Comparison of ENCODE assay signal across 18 cellular contexts in genomic region chr5:136114406-136115132, GRCh38. TPM values are rescaled to one million over a fixed set of nuclear protein-coding genes. Genes with fewer than 3 reads are reported as not detected.
DNase-seq lines count a peak whose midpoint lies in the region; ATAC-seq, FAIRE-seq and TF ChIP-seq lines count a peak whose summit lies in the region.
"Had no signal": no experiment of that assay in that cellular context is flagged by ENCODE, and none has a peak within 500 bp of the region (broad histone marks: within the 10 kb centered on the region; RNA-seq: fewer than 3 reads in every experiment).

No MANE protein-coding gene starts in this region.

- no peak overlapping the region for H4K5ac ChIP-seq in H1 (ENCODE audit: insufficient read length, low read depth, low read length)
- no peak overlapping the region for H4K5ac ChIP-seq in mesendoderm (ENCODE audit: low read length)

- H3K23ac ChIP-seq in H1 (ENCODE audit: insufficient read length) (no peak overlapping the region), mesendoderm (ENCODE audit: low read length) (no peak overlapping the region)

- no peak for TF ChIP-seq RAD21 in H1 (IDR thresholded peaks at IDR 0.05 in 1 of 2, conservative IDR thresholded peaks at IDR 0.05 in 1 of 2; ENCODE audit: low read depth in 2 of 2, low read length in 2 of 2)

- H3K79me1 ChIP-seq in H1 (ENCODE audit: low read depth, low read length): no peaks in the 10 kb centered on the region
- H3K79me1 ChIP-seq in mesendoderm (ENCODE audit: low read length): no peaks in the 10 kb centered on the region

- no peak overlapping the region for H3K4me2 ChIP-seq in H1 (ENCODE audit: insufficient read depth in 1 of 2, low read depth in 2 of 2, low read length in 2 of 2)
- no peak overlapping the region for H3K4me2 ChIP-seq in mesendoderm (ENCODE audit: low read length)
- H3K4me2 ChIP-seq: A549 had no signal

- no peaks in the 10 kb centered on the region for H3K36me3 ChIP-seq in bronchial epithelial cell (ENCODE audit: control insufficient read depth, insufficient read depth, low read length)
- H3K36me3 ChIP-seq in H1 (ENCODE audit: control insufficient read depth in 2 of 4, insufficient read depth in 4 of 4, low read length in 3 of 4): no peaks in the 10 kb centered on the region
- no peaks in the 10 kb centered on the region for H3K36me3 ChIP-seq in esophagus squamous epithelium
- no peaks in the 10 kb centered on the region for H3K36me3 ChIP-seq in mesendoderm (ENCODE audit: control insufficient read depth, insufficient read depth, low read length)
- H3K36me3 ChIP-seq in gastrocnemius medialis: no peaks in the 10 kb centered on the region
- H3K36me3 ChIP-seq: BE2C, HAP-1 had no signal

- H2BK5ac ChIP-seq in H1 (ENCODE audit: low read depth, low read length): no peak overlapping the region
- no peak overlapping the region for H2BK5ac ChIP-seq in mesendoderm (ENCODE audit: low read length)

- H4K91ac ChIP-seq in H1 (replicated peaks; ENCODE audit: insufficient read length, low read length): no peak overlapping the region

- H3K27me3 ChIP-seq in bronchial epithelial cell (ENCODE audit: control insufficient read depth, insufficient read depth, low read length): no peaks in the 10 kb centered on the region
- no peaks in the 10 kb centered on the region for H3K27me3 ChIP-seq in H1 (replicated peaks in 1 of 4; ENCODE audit: control insufficient read depth in 3 of 4, extremely low read depth in 1 of 4, insufficient read depth in 3 of 4, low read length in 3 of 4)
- no peaks in the 10 kb centered on the region for H3K27me3 ChIP-seq in esophagus squamous epithelium
- no peaks in the 10 kb centered on the region for H3K27me3 ChIP-seq in mesendoderm (ENCODE audit: insufficient read depth, low read length, poor library complexity)
- H3K27me3 ChIP-seq in gastrocnemius medialis: no peaks in the 10 kb centered on the region

- H3K9me3 ChIP-seq in H1 (ENCODE audit: insufficient read depth in 2 of 2, low read depth in 1 of 2, low read length in 1 of 2) (no peaks in the 10 kb centered on the region), esophagus squamous epithelium (no peaks in the 10 kb centered on the region), gastrocnemius medialis (no peaks in the 10 kb centered on the region)
- H3K9me3 ChIP-seq: A549, BE2C, HAP-1 had no signal

- no peak overlapping the region for H2AK5ac ChIP-seq in H1 (ENCODE audit: low read depth, low read length)
- H2AK5ac ChIP-seq in mesendoderm (ENCODE audit: low read length): no peak overlapping the region

- no peak overlapping the region for H3K9ac ChIP-seq in H1 (replicated peaks in 1 of 4; ENCODE audit: extremely low read depth in 1 of 4, low read depth in 3 of 4, low read length in 3 of 4)
- no peak overlapping the region for H3K9ac ChIP-seq in mesendoderm (ENCODE audit: low read length)

- H3K14ac ChIP-seq in H1 (ENCODE audit: insufficient read length): no peak overlapping the region

- POLR2A ChIA-PET in H1 (lab: Charles Lee; ENCODE audit: partially characterized antibody) (interaction anchor here (0.6 kb wide), 1 partner anchor 18 kb away, joined by 3 read pairs; no protein-coding TSS in a partner anchor), HEK293T (lab: Yijun Ruan, JAX) (interaction anchor here (2.1 kb wide), 1 partner anchor 17 kb away, joined by 6 read pairs; the partner anchor contains the start of gene SMAD5)

- no peak overlapping the region for H2BK120ac ChIP-seq in H1 (replicated peaks; ENCODE audit: low read depth, low read length)
- H2BK120ac ChIP-seq in mesendoderm (ENCODE audit: low read depth, low read length): no peak overlapping the region

- TF ChIP-seq POLR2A in H1 (IDR thresholded peaks at IDR 0.05; ENCODE audit: control extremely low read depth in 1 of 2, low read depth in 2 of 2, low read length in 2 of 2) (no peak), esophagus squamous epithelium (IDR thresholded peaks at IDR 0.05) (no peak), gastrocnemius medialis (IDR thresholded peaks at IDR 0.05) (no peak)

- in situ Hi-C loops in gastrocnemius medialis (cut with MboI; ENCODE audit: low sequenced_read_pairs in 4 of 4): no loop called here

- peak overlapping the region; percentile 7 for H2AFZ ChIP-seq in H1 (ENCODE audit: low read length)

- CTCF ChIA-PET in H1 (lab: Charles Lee; ENCODE audit: partially characterized antibody) (interaction anchor here (0.9 to 1.1 kb wide), 4 partner anchors 8 to 33 kb away, joined by 3 read pairs; no protein-coding TSS in a partner anchor), HEK293T (lab: Yijun Ruan, JAX) (interaction anchor here (1.1 kb wide), 1 partner anchor 9 kb away, joined by 3 read pairs; no protein-coding TSS in a partner anchor)

- TF ChIP-seq CTCF in bronchial epithelial cell (IDR thresholded peaks at IDR 0.05; ENCODE audit: insufficient read depth, low read length, severe bottlenecking) (no peak), H1 (IDR thresholded peaks at IDR 0.05; ENCODE audit: control extremely low read depth in 1 of 3, insufficient read depth in 1 of 3, low read depth in 1 of 3, low read length in 3 of 3) (no peak), esophagus squamous epithelium (IDR thresholded peaks at IDR 0.05) (no peak), gastrocnemius medialis (IDR thresholded peaks at IDR 0.05 in 4 of 5, conservative IDR thresholded peaks at IDR 0.05 in 1 of 5) (no peak)

- H3K4me1 ChIP-seq in H1 (replicated peaks in 1 of 4; ENCODE audit: control insufficient read depth in 3 of 4, insufficient read depth in 4 of 4, low read length in 3 of 4): no peaks in the 10 kb centered on the region
- peaks cover 0 to 46% (median 9%) of the 10 kb centered on the region in 3 donors for H3K4me1 ChIP-seq in esophagus squamous epithelium
- peaks cover 7% of the 10 kb centered on the region for H3K4me1 ChIP-seq in mesendoderm (ENCODE audit: control insufficient read depth, low read depth, low read length)
- no peaks in the 10 kb centered on the region for H3K4me1 ChIP-seq in gastrocnemius medialis
- H3K4me1 ChIP-seq: A549, BE2C, HAP-1 had no signal

- H3K56ac ChIP-seq in H1 (replicated peaks; ENCODE audit: insufficient read length, low read depth, low read length) (no peak overlapping the region), mesendoderm (ENCODE audit: low read length) (peak overlapping the region; percentile 27)

- ATAC-seq in gastrocnemius medialis: no peak
- ATAC-seq: A549 had no signal

- FAIRE-seq in bronchial epithelial cell (lab: Jason Lieb, UNC) (no peak), H1 (lab: Jason Lieb, UNC) (no peak)
- FAIRE-seq: A549, GM12892 had no signal

- no peaks in the 10 kb centered on the region for H3K23me2 ChIP-seq in H1 (ENCODE audit: low read depth, low read length)

- no peaks in the 10 kb centered on the region for H4K20me1 ChIP-seq in H1 (replicated peaks in 1 of 2; ENCODE audit: control insufficient read depth in 1 of 2, insufficient read depth in 2 of 2, low read length in 2 of 2)

- H4K8ac ChIP-seq in H1 (ENCODE audit: extremely low read depth, insufficient read depth, low read length) (no peak overlapping the region), mesendoderm (ENCODE audit: low read depth, low read length) (no peak overlapping the region)

- H3K4me3 ChIP-seq in bronchial epithelial cell (ENCODE audit: low read depth, low read length) (no peak overlapping the region), H1 (ENCODE audit: extremely low read depth in 1 of 4, insufficient read depth in 2 of 4, low read depth in 3 of 4, low read length in 4 of 4) (no peak overlapping the region), esophagus squamous epithelium (no peak overlapping the region), mesendoderm (ENCODE audit: low read length) (no peak overlapping the region), gastrocnemius medialis (no peak overlapping the region)
- H3K4me3 ChIP-seq: A549, HAP-1 had no signal

- H2BK12ac ChIP-seq in H1 (ENCODE audit: low read depth, low read length): no peak overlapping the region

- no peak overlapping the region for H2BK20ac ChIP-seq in H1 (ENCODE audit: low read length)

- H3K4ac ChIP-seq in H1 (replicated peaks; ENCODE audit: insufficient read length, low read depth, low read length) (no peak overlapping the region), mesendoderm (ENCODE audit: low read depth, low read length) (no peak overlapping the region)

- H3K79me2 ChIP-seq in H1 (ENCODE audit: control insufficient read depth in 1 of 2, insufficient read depth in 2 of 2, low read length in 2 of 2): no peaks in the 10 kb centered on the region
- H3K79me2 ChIP-seq in mesendoderm (ENCODE audit: control insufficient read depth, insufficient read depth, low read length): no peaks in the 10 kb centered on the region

- H3K27ac ChIP-seq in H1 (ENCODE audit: low read depth, low read length): no peak overlapping the region
- peak overlapping the region; percentile 18 to 72 (median 60) for H3K27ac ChIP-seq in esophagus squamous epithelium
- no peak overlapping the region for H3K27ac ChIP-seq in mesendoderm (ENCODE audit: low read depth, low read length)
- no peak overlapping the region for H3K27ac ChIP-seq in gastrocnemius medialis
- H3K27ac ChIP-seq: A549, C4-2B had no signal

- no peak overlapping the region for H2BK15ac ChIP-seq in H1 (ENCODE audit: low read length)
- H2BK15ac ChIP-seq in mesendoderm (replicated peaks; ENCODE audit: low read depth): no peak overlapping the region

- no peak for TF ChIP-seq EP300 in H1 (IDR thresholded peaks at IDR 0.05; ENCODE audit: borderline replicate concordance in 1 of 2, low read depth in 2 of 2, low read length in 2 of 2)

- H3K18ac ChIP-seq in H1 (ENCODE audit: extremely low read depth, low read length) (no peak overlapping the region), mesendoderm (ENCODE audit: low read length) (no peak overlapping the region)

- WGBS in H1 (ENCODE audit: extremely low coverage in 1 of 2, insufficient coverage in 1 of 2, insufficient read length in 1 of 2, insufficient replicate concordance in 2 of 2, low coverage in 1 of 2, low lambda C conversion rate in 2 of 2, missing lambda C conversion rate in 1 of 2), 2 experiments: 87% methylated on average over 5 of the region's 5 CpGs; no CpG with 5 or more reads in 1 of the 2 experiments
- 45 to 62% methylated on average over 5 of the region's 5 CpGs for WGBS in esophagus squamous epithelium, 2 donors
- WGBS in mesendoderm (ENCODE audit: extremely low coverage, insufficient coverage, low lambda C conversion rate): no CpG with 5 or more reads among the region's 5 CpGs

- DNase-seq in bronchial epithelial cell (ENCODE audit: low read depth) (peak; percentile 87), H1 (ENCODE audit: low read depth in 1 of 2, low spot score in 2 of 2) (no peak), esophagus squamous epithelium (lab: John Stamatoyannopoulos, UW) (no peak), mesendoderm (no peak), HEK293T (ENCODE audit: extremely low spot score) (no peak), gastrocnemius medialis (no peak)
- DNase-seq: BE2C; CD4-positive, alpha-beta memory T cell; DMS153; DMS79 treated with DMSO at 0.1 percent for 48 hours; GDM1; GOT3; HFFc6; IMR-90 had no signal

- intact Hi-C loops in esophagus squamous epithelium (cut with DNase I) (no loop called here), gastrocnemius medialis (cut with DNase I; ENCODE audit: low total_unique reads) (no loop called here)

RNA-seq across cellular contexts. Expression of gene SMAD5, which starts 18.1 kb away (rescaled TPM):
- total RNA-seq in bronchial epithelial cell (24.6 and 29.7 TPM in 2 replicates), esophagus squamous epithelium (10 to 100 TPM; 32.0 to 49.6 (median 38.1) TPM), gastrocnemius medialis (10 to 100 TPM; 25.6 to 50.1 (median 32.0) TPM)
- 60.5 and 62.9 TPM in 2 replicates for total RNA-seq in H1 (2021; fragmentation: NEBNext Ultra II Directional; extraction: Animal tissue kit (Norgen Biotek cat#: 25700))
- polyA plus RNA-seq in H1 (2011; rRNA removed): 22.5 and 30.2 TPM in 2 replicates
- 29.6 TPM for polyA plus RNA-seq in H1 (2011; cell fraction: cytosol; rRNA removed)
- 13.5 TPM for polyA plus RNA-seq in H1 (2011; cell fraction: nucleus; rRNA removed)
- 21.3 to 39.0 TPM (median 29.5 TPM) in 4 replicates for polyA plus RNA-seq in H1 (2012, experiment 1 of 2)
- polyA plus RNA-seq in H1 (2012, experiment 2 of 2): 1.7 TPM
- 21.4 TPM for polyA plus RNA-seq in H1 (2013, experiment 1 of 2)
- 20.4 TPM for polyA plus RNA-seq in H1 (2013, experiment 2 of 2)
- 116 and 150 TPM in 2 replicates for polyA minus RNA-seq in H1 (2011; rRNA and poly(A)+ RNA removed)
- polyA minus RNA-seq in H1 (2011; cell fraction: cytosol; rRNA and poly(A)+ RNA removed): 59.1 TPM
- 67.5 TPM for polyA minus RNA-seq in H1 (2011; cell fraction: nucleus; rRNA and poly(A)+ RNA removed)
- 20.8 TPM for polyA plus RNA-seq in mesendoderm (2013, experiment 1 of 2)
- polyA plus RNA-seq in mesendoderm (2013, experiment 2 of 2): 20.0 TPM

Comparison
In these comparisons a context has a peak if more than half of its experiments do, and no peak if none do; other contexts are left out.
1. H3K27ac ChIP-seq: peak in esophagus squamous epithelium (4 of 4); none in H1 (single experiment), mesendoderm (single experiment) and gastrocnemius medialis (0 of 4).